24 cellular contexts compared by ENCODE assay signal in genomic region chr6:53579338-53579737, GRCh38. TPM values are rescaled to one million over a fixed set of nuclear protein-coding genes. Genes with fewer than 3 reads are reported as not detected.
DNase-seq lines count a peak whose midpoint lies in the region; ATAC-seq and TF ChIP-seq lines count a peak whose summit lies in the region.
"Had no signal": no experiment of that assay in that cellular context is flagged by ENCODE, and none has a peak within 500 bp of the region (broad histone marks: within the 10 kb centered on the region; RNA-seq: fewer than 3 reads in every experiment).

No MANE protein-coding gene starts in this region.

- no peaks in the 10 kb centered on the region for H3K27me3 ChIP-seq in testis
- H3K27me3 ChIP-seq: breast epithelium, MG63, upper lobe of right lung had no signal

- no peaks in the 10 kb centered on the region for H3K9me3 Mint-ChIP-seq in activated CD4-positive, alpha-beta T cell treated with anti-CD3 and anti-CD28 coated beads for 36 hours (ENCODE audit: low read depth)
- no peaks in the 10 kb centered on the region for H3K9me3 Mint-ChIP-seq in nephron
- H3K9me3 Mint-ChIP-seq: activated B cell treated with CpG ODN at 0.5 μM for 24 hours; naive thymus-derived CD8-positive, alpha-beta T cell had no signal

- H3K4me3 Mint-ChIP-seq in activated CD4-positive, alpha-beta T cell treated with anti-CD3 and anti-CD28 coated beads for 36 hours, result no peak overlapping the region
- no peak overlapping the region for H3K4me3 Mint-ChIP-seq in nephron
- H3K4me3 Mint-ChIP-seq: activated B cell treated with CpG ODN at 0.5 μM for 24 hours; B cell; naive thymus-derived CD8-positive, alpha-beta T cell had no signal

- H3K36me3 ChIP-seq in HEK293 (ENCODE audit: control insufficient read depth in 2 of 2, insufficient read depth in 1 of 2, low read length in 2 of 2), result no peaks in the 10 kb centered on the region
- no peaks in the 10 kb centered on the region for H3K36me3 ChIP-seq in testis (ENCODE audit: low read depth, missing control alignments)
- H3K36me3 ChIP-seq: breast epithelium, MG63, upper lobe of right lung had no signal

- intact Hi-C loops in activated CD4-positive, alpha-beta T cell treated with anti-CD3 and anti-CD28 coated beads for 36 hours (cut with DNase I, micrococcal nuclease), result loop anchor here in 1 of 2 experiments (2.0 kb wide), 1 partner anchor 31 kb away; no protein-coding TSS in a partner anchor
- intact Hi-C loops in testis (cut with DNase I; ENCODE audit: low total_unique reads), result no loop called here

- H3K4me1 ChIP-seq in HEK293 (ENCODE audit: control insufficient read depth, insufficient read depth, low read length) (no peaks in the 10 kb centered on the region), testis (no peaks in the 10 kb centered on the region)
- H3K4me1 ChIP-seq: breast epithelium, upper lobe of right lung had no signal

- H3K36me3 Mint-ChIP-seq in activated CD4-positive, alpha-beta T cell treated with anti-CD3 and anti-CD28 coated beads for 36 hours (ENCODE audit: low read depth), result no peaks in the 10 kb centered on the region
- H3K36me3 Mint-ChIP-seq in nephron (ENCODE audit: low read depth), result no peaks in the 10 kb centered on the region
- H3K36me3 Mint-ChIP-seq: naive thymus-derived CD8-positive, alpha-beta T cell had no signal

- H3K27ac Mint-ChIP-seq in activated CD4-positive, alpha-beta T cell treated with anti-CD3 and anti-CD28 coated beads for 36 hours, result peak overlapping the region; percentile 27
- H3K27ac Mint-ChIP-seq in nephron, result peak overlapping the region in 2 of 3 experiments; percentile 59 to 68
- H3K27ac Mint-ChIP-seq: activated B cell treated with CpG ODN at 0.5 μM for 24 hours, B cell had no signal

- CTCF ChIA-PET in activated CD4-positive, alpha-beta T cell treated with anti-CD3 and anti-CD28 coated beads for 36 hours (lab: Charles Lee), result interaction anchor here (0.9 to 2.1 kb wide), 5 partner anchors 10 to 86 kb away, joined by 3 to 7 read pairs (median 4); partner anchors contain the start of gene GCLC
- CTCF ChIA-PET in HEK293 (lab: Yijun Ruan, JAX), result interaction anchor here (0.6 kb wide), 1 partner anchor 153 kb away, joined by 3 read pairs; no protein-coding TSS in a partner anchor

- TF ChIP-seq CTCF in HEK293 (tag by site-specific recombination; IDR thresholded peaks at IDR 0.05) (no peak), nephron (IDR thresholded peaks at IDR 0.05; ENCODE audit: unreplicated experiment in 3 of 3) (no peak), testis (IDR thresholded peaks at IDR 0.05) (no peak)

- 89 to 92% methylated on average over 5 of the region's 5 CpGs for WGBS in testis, 2 donors

- H3K9me3 ChIP-seq in HEK293 (ENCODE audit: control insufficient read depth, insufficient read depth, low read depth, low read length) (no peaks in the 10 kb centered on the region), testis (no peaks in the 10 kb centered on the region)
- H3K9me3 ChIP-seq: breast epithelium, MG63, upper lobe of right lung had no signal

- ATAC-seq in activated CD4-positive, alpha-beta T cell treated with anti-CD3 and anti-CD28 coated beads for 36 hours, result peak; percentile 95
- ATAC-seq in HG03442 (IDR thresholded peaks at IDR 0.05; ENCODE audit: unreplicated experiment), result no peak
- ATAC-seq: left cardiac atrium; naive thymus-derived CD8-positive, alpha-beta T cell; SK-N-SH treated with all-trans-retinoic acid at 6 μM for 48 hours; upper lobe of right lung had no signal

- no peaks in the 10 kb centered on the region for H3K27me3 Mint-ChIP-seq in activated CD4-positive, alpha-beta T cell treated with anti-CD3 and anti-CD28 coated beads for 36 hours
- H3K27me3 Mint-ChIP-seq in nephron (ENCODE audit: low read depth), result no peaks in the 10 kb centered on the region
- H3K27me3 Mint-ChIP-seq: activated B cell treated with CpG ODN at 0.5 μM for 24 hours; B cell; naive thymus-derived CD8-positive, alpha-beta T cell had no signal

- H3K27ac ChIP-seq in HEK293 (ENCODE audit: extremely low read depth, low read depth, low read length) (no peak overlapping the region), testis (no peak overlapping the region)
- H3K27ac ChIP-seq: breast epithelium, coronary artery, upper lobe of right lung had no signal

- H3K4me3 ChIP-seq in HEK293 (ENCODE audit: low read depth, low read length) (no peak overlapping the region), testis (no peak overlapping the region)
- H3K4me3 ChIP-seq: breast epithelium, coronary artery, MG63, upper lobe of right lung had no signal

- peaks cover 38% of the 10 kb centered on the region for H3K4me1 Mint-ChIP-seq in activated CD4-positive, alpha-beta T cell treated with anti-CD3 and anti-CD28 coated beads for 36 hours
- peaks cover 37% of the 10 kb centered on the region for H3K4me1 Mint-ChIP-seq in nephron

- TF ChIP-seq POLR2A in testis (IDR thresholded peaks at IDR 0.05), result no peak

- POLR2A ChIA-PET in activated CD4-positive, alpha-beta T cell treated with anti-CD3 and anti-CD28 coated beads for 36 hours (lab: Charles Lee), result interaction anchor here (0.5 to 1.6 kb wide), 2 partner anchors 16 to 35 kb away, joined by 4 to 13 read pairs; partner anchors contain the start of gene GCLC
- POLR2A ChIA-PET in HEK293 (lab: Yijun Ruan, JAX), result no interaction called here

- DNase-seq in activated CD4-positive, alpha-beta T cell treated with anti-CD3 and anti-CD28 coated beads for 36 hours, result peak; percentile 76
- DNase-seq in activated CD4-positive, alpha-beta T cell treated with anti-CD3 and anti-CD28 coated beads for 1 hour, result no peak
- peak; percentile 5 for DNase-seq in stimulated activated CD4-positive, alpha-beta T cell treated with anti-CD3 and anti-CD28 coated beads, Interleukin-4, amount 100 ng/mL, for 4 hours
- no peak for DNase-seq in testis
- DNase-seq in dedifferentiated amniotic fluid mesenchymal stem cell (ENCODE audit: extremely low spot score), result no peak
- DNase-seq: activated B cell treated with CpG ODN at 0.5 μM for 24 hours; COR-L47; DND-41; glutamatergic neuron; IMR-90; left cardiac atrium; MG63; naive thymus-derived CD8-positive, alpha-beta T cell; NCI-H1436 treated with DMSO at 0.1 percent for 48 hours; NCI-H524; T-helper 9 cell; upper lobe of right lung had no signal

TF ChIP-seq in HEK293, 187 proteins besides CTCF, POLR2A, EP300 and RAD21 (continues in another document):
- no peak for TF ChIP-seq ZNF488 (tag by site-specific recombination; IDR thresholded peaks at IDR 0.05)
- TF ChIP-seq ZNF362 (tag by site-specific recombination; IDR thresholded peaks at IDR 0.05), result no peak
- no peak for TF ChIP-seq ZBTB26 (tag by site-specific recombination; optimal IDR thresholded peaks at IDR 0.05)
- no peak for TF ChIP-seq HIC1 (tag by site-specific recombination; IDR thresholded peaks at IDR 0.05)
- no peak for TF ChIP-seq ZNF157 (tag by site-specific recombination; IDR thresholded peaks at IDR 0.05)
- no peak for TF ChIP-seq IKZF3 (tag by site-specific recombination; IDR thresholded peaks at IDR 0.05)
- 0 out of 2 replicates have a peak, but pooled peaks have one; percentile 36 for TF ChIP-seq ZNF776 (tag by site-specific recombination; IDR thresholded peaks at IDR 0.05; ENCODE audit: borderline replicate concordance)
- no peak for TF ChIP-seq ZNF394 (tag by site-specific recombination; IDR thresholded peaks at IDR 0.05; ENCODE audit: borderline replicate concordance)

RNA-seq across cellular contexts. Expression of gene GCLC, which starts 34.4 kb away (rescaled TPM):
- total RNA-seq in activated CD4-positive, alpha-beta T cell treated with anti-CD3 and anti-CD28 coated beads for 36 hours, result 10 to 100 TPM; 18.2 to 23.5 TPM
- total RNA-seq in testis, result 10 to 100 TPM; 37.6 to 44.4 TPM
- polyA plus RNA-seq in testis (ENCODE audit: insufficient read depth, low read depth, low replicate concordance), result 20.1 TPM

Comparison
In these comparisons a context has a peak if more than half of its experiments do, and no peak if none do; other contexts are left out.
1. DNase-seq: peak in activated CD4-positive, alpha-beta T cell treated with anti-CD3 and anti-CD28 coated beads for 36 hours (single experiment) and stimulated activated CD4-positive, alpha-beta T cell treated with anti-CD3 and anti-CD28 coated beads, Interleukin-4, amount 100 ng/mL, for 4 hours (2 of 2); none in activated CD4-positive, alpha-beta T cell treated with anti-CD3 and anti-CD28 coated beads for 1 hour (single experiment), testis (single experiment) and dedifferentiated amniotic fluid mesenchymal stem cell (single experiment).